ENCODE assay signal across 12 cellular contexts in genomic region chr7:28329616-28330373, GRCh38.
DNase-seq lines count a peak whose midpoint lies in the region; ATAC-seq and TF ChIP-seq lines count a peak whose summit lies in the region.
"Had no signal": no experiment of that assay in that cellular context is flagged by ENCODE, and none has a peak within 500 bp of the region (broad histone marks: within the 10 kb centered on the region; RNA-seq: fewer than 3 reads in every experiment).

No MANE protein-coding gene starts in this region.

- no peaks in the 10 kb centered on the region for H3K27me3 ChIP-seq in spleen (replicated peaks in 1 of 7)
- H3K27me3 ChIP-seq: upper lobe of left lung had no signal

- DNase-seq in AG10803 (ENCODE audit: low read depth) (peak; percentile 39), NCI-H748 treated with DMSO at 0.1 percent for 48 hours (lab: John Stamatoyannopoulos, UW) (peak; percentile 98), fibroblast of gingiva (ENCODE audit: low read depth) (peak; percentile 52), NCI-H2107 treated with DMSO at 0.1 percent for 48 hours (lab: John Stamatoyannopoulos, UW; ENCODE audit: unreplicated experiment) (no peak), NCI-H2196 treated with DMSO at 0.1 percent for 48 hours (lab: John Stamatoyannopoulos, UW; ENCODE audit: unreplicated experiment) (no peak), NCI-H1694 (lab: John Stamatoyannopoulos, UW) (no peak), spleen (no peak)
- DNase-seq: effector CD8-positive, alpha-beta T cell; upper lobe of left lung had no signal

- no peak for TF ChIP-seq POLR2A in spleen (IDR thresholded peaks at IDR 0.05)

- intact Hi-C loops in spleen (cut with DNase I; ENCODE audit: low total_unique reads): no loop called here

- H3K9me3 ChIP-seq in spleen: peaks cover 0 to 5% (median 0%) of the 10 kb centered on the region in 8 donors
- H3K9me3 ChIP-seq: upper lobe of left lung had no signal

- peak; percentile 75 for ATAC-seq in GM18867 (IDR thresholded peaks at IDR 0.05; ENCODE audit: unreplicated experiment)
- ATAC-seq: left lobe of liver, Panc1 had no signal

- no peak for TF ChIP-seq CTCF in AG10803 (conservative IDR thresholded peaks at IDR 0.05; ENCODE audit: low read length)
- no peak for TF ChIP-seq CTCF in spleen (IDR thresholded peaks at IDR 0.05 in 8 of 11, conservative IDR thresholded peaks at IDR 0.05 in 3 of 11)

- H3K36me3 ChIP-seq in spleen: no peaks in the 10 kb centered on the region
- H3K36me3 ChIP-seq: upper lobe of left lung had no signal

- peaks cover 0 to 24% (median 15%) of the 10 kb centered on the region in 6 donors for H3K4me1 ChIP-seq in spleen
- H3K4me1 ChIP-seq: upper lobe of left lung had no signal

- no peak overlapping the region for H3K4me3 ChIP-seq in AG10803 (ENCODE audit: low read length)
- peak overlapping the region in 2 of 8 donors; percentile 12 to 39 for H3K4me3 ChIP-seq in spleen
- H3K4me3 ChIP-seq: upper lobe of left lung had no signal

- 6 to 12% (median 8%) methylated on average over 6 of the region's 6 CpGs for WGBS in spleen, 5 donors

- peak overlapping the region in 1 of 8 donors; percentile 28 for H3K27ac ChIP-seq in spleen
- H3K27ac ChIP-seq: upper lobe of left lung had no signal

Comparison
In these comparisons a context has a peak if more than half of its experiments do, and no peak if none do; other contexts are left out.
1. DNase-seq: peak in AG10803 (single experiment), NCI-H748 treated with DMSO at 0.1 percent for 48 hours (single experiment) and fibroblast of gingiva (single experiment); none in NCI-H2107 treated with DMSO at 0.1 percent for 48 hours (single experiment), NCI-H2196 treated with DMSO at 0.1 percent for 48 hours (single experiment), NCI-H1694 (single experiment) and spleen (single experiment).